In the genomic region with DNA sequence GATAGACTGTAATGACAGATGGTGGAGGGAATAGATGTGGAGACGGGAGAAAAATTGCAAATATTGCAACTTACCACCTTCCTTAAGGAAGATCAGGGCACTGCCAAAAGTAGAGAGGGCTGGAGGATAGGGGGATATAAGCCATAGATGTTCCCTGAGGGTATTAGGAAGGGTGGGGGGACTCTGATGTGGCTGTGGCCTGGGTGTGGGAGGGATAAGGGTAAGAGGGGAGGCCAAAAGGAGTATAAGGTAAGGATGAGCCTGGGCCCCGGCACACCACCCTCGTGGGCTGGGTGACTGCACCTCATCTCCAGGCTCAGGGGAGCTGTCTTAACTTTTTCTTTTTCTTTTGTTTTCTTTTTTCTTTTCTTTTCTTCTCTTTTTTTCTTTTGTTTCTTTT, we compare ENCODE assay signal across 19 cellular contexts. TPM values are rescaled to one million over a fixed set of nuclear protein-coding genes. Genes with fewer than 3 reads are reported as not detected.
DNase-seq lines count a peak whose midpoint lies in the region; ATAC-seq and TF ChIP-seq lines count a peak whose summit lies in the region.
"Had no signal": no experiment of that assay in that cellular context is flagged by ENCODE, and none has a peak within 500 bp of the region (broad histone marks: within the 10 kb centered on the region; RNA-seq: fewer than 3 reads in every experiment).

No MANE protein-coding gene starts in this region.

- H3K27ac ChIP-seq in lung (ENCODE audit: low read depth in 1 of 2, low read length in 1 of 2) = no peak overlapping the region
- H3K27ac ChIP-seq: BLaER1, C4-2B had no signal

- DNase-seq in AG20443 (ENCODE audit: low spot score) = peak; percentile 5
- no peak for DNase-seq in T-helper 17 cell
- peak; percentile 2 for DNase-seq in lung (ENCODE audit: low spot score)
- DNase-seq in osteocyte (ENCODE audit: extremely low spot score, unreplicated experiment) = peak; percentile 54
- DNase-seq in SHP77 treated with DMSO at 0.1 percent for 48 hours (lab: John Stamatoyannopoulos, UW) = no peak
- DNase-seq: Caco-2; CD4-positive, CD25-positive, alpha-beta regulatory T cell; DMS153; DND-41; GOT3; HFFc6 had no signal

- H3K9me3 Mint-ChIP-seq in osteocyte (ENCODE audit: unreplicated experiment) = no peaks in the 10 kb centered on the region
- H3K9me3 Mint-ChIP-seq: CD4-positive, CD25-positive, alpha-beta regulatory T cell; CD8-positive, alpha-beta T cell; HFFc6 had no signal

- H3K9me3 ChIP-seq in T-helper 17 cell (ENCODE audit: control insufficient read depth, low read length, poor library complexity, severe bottlenecking) (no peaks in the 10 kb centered on the region), lung (ENCODE audit: control insufficient read depth in 2 of 2, insufficient read depth in 1 of 2, low read length in 1 of 2) (no peaks in the 10 kb centered on the region)
- H3K9me3 ChIP-seq: BLaER1, Caco-2, HAP-1 had no signal

- H3K4me3 Mint-ChIP-seq in T-helper 17 cell (no peak overlapping the region), osteocyte (ENCODE audit: unreplicated experiment) (no peak overlapping the region)
- H3K4me3 Mint-ChIP-seq: B cell; CD4-positive, CD25-positive, alpha-beta regulatory T cell; CD8-positive, alpha-beta T cell; HFFc6 had no signal

- no peaks in the 10 kb centered on the region for H3K36me3 Mint-ChIP-seq in T-helper 17 cell (ENCODE audit: low read depth)
- no peaks in the 10 kb centered on the region for H3K36me3 Mint-ChIP-seq in osteocyte (ENCODE audit: unreplicated experiment)
- H3K36me3 Mint-ChIP-seq: CD4-positive, CD25-positive, alpha-beta regulatory T cell; CD8-positive, alpha-beta T cell had no signal

- H3K4me1 Mint-ChIP-seq in T-helper 17 cell (peaks cover 17% of the 10 kb centered on the region), osteocyte (ENCODE audit: unreplicated experiment) (no peaks in the 10 kb centered on the region)

- TF ChIP-seq CTCF in lung (IDR thresholded peaks at IDR 0.05; ENCODE audit: control extremely low read depth, extremely low read depth) = no peak
- no peak for TF ChIP-seq CTCF in osteocyte (IDR thresholded peaks at IDR 0.05)

- H3K4me1 ChIP-seq in lung (ENCODE audit: control insufficient read depth in 2 of 2, insufficient read depth in 2 of 2, low read length in 2 of 2) = no peaks in the 10 kb centered on the region
- H3K4me1 ChIP-seq: Caco-2, HAP-1 had no signal

- H3K27ac Mint-ChIP-seq in T-helper 17 cell (peak overlapping the region; percentile 68), osteocyte (ENCODE audit: unreplicated experiment) (no peak overlapping the region)
- H3K27ac Mint-ChIP-seq: B cell, HFFc6 had no signal

- WGBS in lung, 2 donors = 72 to 90% methylated on average over 3 of the region's 3 CpGs

- no peak overlapping the region for H3K4me3 ChIP-seq in lung
- H3K4me3 ChIP-seq: BLaER1, GM12878, HAP-1 had no signal

- no peaks in the 10 kb centered on the region for H3K36me3 ChIP-seq in lung (ENCODE audit: control insufficient read depth in 2 of 2, insufficient read depth in 2 of 2, low read length in 2 of 2)
- H3K36me3 ChIP-seq: BLaER1, HAP-1 had no signal

- no peaks in the 10 kb centered on the region for H3K27me3 Mint-ChIP-seq in T-helper 17 cell
- H3K27me3 Mint-ChIP-seq in osteocyte (ENCODE audit: unreplicated experiment) = peaks cover 4% of the 10 kb centered on the region
- H3K27me3 Mint-ChIP-seq: B cell had no signal

- ATAC-seq in T-helper 17 cell (no peak), lung (ENCODE audit: insufficient read depth, low FRiP score) (no peak), GM19397 (IDR thresholded peaks at IDR 0.05; ENCODE audit: unreplicated experiment) (no peak), GM21723 (IDR thresholded peaks at IDR 0.05; ENCODE audit: unreplicated experiment) (no peak)
- ATAC-seq: CD8-positive, alpha-beta T cell; GM12878 had no signal

- no peaks in the 10 kb centered on the region for H3K27me3 ChIP-seq in lung (ENCODE audit: control insufficient read depth, insufficient read depth)
- H3K27me3 ChIP-seq: BLaER1 had no signal

RNA-seq across cellular contexts. Expression of a gene that starts 30.6 kb away (rescaled TPM):
- total RNA-seq in T-helper 17 cell = 10 to 100 TPM; 74.2 to 83.4 TPM
- total RNA-seq in lung = 10 to 100 TPM; 52.8 to 54.1 TPM
- polyA plus RNA-seq in lung = 10 to 100 TPM; 33.9 to 54.6 TPM
- total RNA-seq in osteocyte = 58.4 and 72.3 TPM in 2 replicates

Comparison
In these comparisons a context has a peak if more than half of its experiments do, and no peak if none do; other contexts are left out.
1. DNase-seq: peak in AG20443 (single experiment), lung (single experiment) and osteocyte (single experiment); none in T-helper 17 cell (0 of 3) and SHP77 treated with DMSO at 0.1 percent for 48 hours (single experiment).